Comparison of ENCODE assay signal across 13 cellular contexts in genomic region chr6:114194362-114195343, GRCh38.
DNase-seq lines count a peak whose midpoint lies in the region; ATAC-seq, FAIRE-seq and TF ChIP-seq lines count a peak whose summit lies in the region.
"Had no signal": no experiment of that assay in that cellular context is flagged by ENCODE, and none has a peak within 500 bp of the region (broad histone marks: within the 10 kb centered on the region; RNA-seq: fewer than 3 reads in every experiment).

No MANE protein-coding gene starts in this region.

- no peaks in the 10 kb centered on the region for H3K36me3 ChIP-seq in cardiac muscle cell
- H3K36me3 ChIP-seq in right atrium auricular region = no peaks in the 10 kb centered on the region
- no peaks in the 10 kb centered on the region for H3K36me3 ChIP-seq in SJSA1
- no peaks in the 10 kb centered on the region for H3K36me3 ChIP-seq in heart left ventricle
- H3K36me3 ChIP-seq in small intestine (ENCODE audit: control insufficient read depth in 2 of 2, insufficient read depth in 2 of 2, low read length in 2 of 2) = no peaks in the 10 kb centered on the region
- no peaks in the 10 kb centered on the region for H3K36me3 ChIP-seq in MM.1S (replicated peaks; ENCODE audit: insufficient read depth, low read length)
- H3K36me3 ChIP-seq in uterus = no peaks in the 10 kb centered on the region

- H2AFZ ChIP-seq in MM.1S (ENCODE audit: low read length) = no peak overlapping the region

- no peak for TF ChIP-seq CTCF in cardiac muscle cell (IDR thresholded peaks at IDR 0.05; ENCODE audit: low read depth, low read length)
- no peak for TF ChIP-seq CTCF in right atrium auricular region (IDR thresholded peaks at IDR 0.05)
- TF ChIP-seq CTCF in heart left ventricle (IDR thresholded peaks at IDR 0.05) = no peak
- no peak for TF ChIP-seq CTCF in MM.1S (IDR thresholded peaks at IDR 0.05; ENCODE audit: low read length)
- TF ChIP-seq CTCF in uterus (IDR thresholded peaks at IDR 0.05) = no peak

- TF ChIP-seq POLR2A in heart left ventricle (IDR thresholded peaks at IDR 0.05) (no peak), uterus (IDR thresholded peaks at IDR 0.05) (no peak)

- H3K9me2 ChIP-seq in MM.1S (replicated peaks; ENCODE audit: insufficient read depth, low read length) = no peaks in the 10 kb centered on the region

- WGBS in heart left ventricle, 4 donors = 32 to 53% (median 40%) methylated on average over 5 of the region's 5 CpGs
- 50 to 60% (median 55%) methylated on average over 5 of the region's 5 CpGs for WGBS in small intestine, 3 donors

- H3K4me3 ChIP-seq in cardiac muscle cell = no peak overlapping the region
- no peak overlapping the region for H3K4me3 ChIP-seq in right atrium auricular region
- no peak overlapping the region for H3K4me3 ChIP-seq in SJSA1
- H3K4me3 ChIP-seq in heart left ventricle = no peak overlapping the region
- no peak overlapping the region for H3K4me3 ChIP-seq in small intestine (ENCODE audit: low read depth in 1 of 2, low read length in 2 of 2)
- H3K4me3 ChIP-seq in MM.1S (ENCODE audit: low read length) = no peak overlapping the region
- H3K4me3 ChIP-seq in uterus = no peak overlapping the region

- H3K79me2 ChIP-seq in MM.1S (ENCODE audit: low read length) = no peaks in the 10 kb centered on the region

- no peak overlapping the region for H3K27ac ChIP-seq in cardiac muscle cell
- H3K27ac ChIP-seq in right atrium auricular region = no peak overlapping the region
- H3K27ac ChIP-seq in SJSA1 = peak overlapping the region; percentile 39
- H3K27ac ChIP-seq in heart left ventricle = peak overlapping the region in 1 of 12 donors; percentile 1
- no peak overlapping the region for H3K27ac ChIP-seq in small intestine (ENCODE audit: low read depth in 1 of 2, low read length in 1 of 2)
- no peak overlapping the region for H3K27ac ChIP-seq in MM.1S (ENCODE audit: low read length)
- no peak overlapping the region for H3K27ac ChIP-seq in uterus

- no peak for FAIRE-seq in small intestine (lab: Jason Lieb, UNC)

- H3K9me3 ChIP-seq in cardiac muscle cell (ENCODE audit: low read depth) (no peaks in the 10 kb centered on the region), right atrium auricular region (no peaks in the 10 kb centered on the region), SJSA1 (replicated peaks) (no peaks in the 10 kb centered on the region), heart left ventricle (peaks cover 0 to 10% (median 0%) of the 10 kb centered on the region in 12 donors), small intestine (ENCODE audit: control insufficient read depth, low read depth) (no peaks in the 10 kb centered on the region), MM.1S (replicated peaks; ENCODE audit: insufficient read depth, low read length) (no peaks in the 10 kb centered on the region), uterus (no peaks in the 10 kb centered on the region)

- H3F3A ChIP-seq in MM.1S (ENCODE audit: insufficient read depth, low read length) = no peaks in the 10 kb centered on the region

- H3K4me1 ChIP-seq in cardiac muscle cell (ENCODE audit: low read depth) (no peaks in the 10 kb centered on the region), right atrium auricular region (no peaks in the 10 kb centered on the region), SJSA1 (replicated peaks) (peaks cover 27% of the 10 kb centered on the region), heart left ventricle (peaks cover 0 to 15% (median 0%) of the 10 kb centered on the region in 12 donors), small intestine (ENCODE audit: control insufficient read depth in 2 of 2, insufficient read depth in 1 of 2, low read depth in 1 of 2, low read length in 1 of 2) (no peaks in the 10 kb centered on the region), MM.1S (ENCODE audit: low read length) (no peaks in the 10 kb centered on the region), uterus (no peaks in the 10 kb centered on the region)

- H3K27me3 ChIP-seq in cardiac muscle cell = no peaks in the 10 kb centered on the region
- H3K27me3 ChIP-seq in right atrium auricular region = no peaks in the 10 kb centered on the region
- no peaks in the 10 kb centered on the region for H3K27me3 ChIP-seq in SJSA1 (replicated peaks)
- no peaks in the 10 kb centered on the region for H3K27me3 ChIP-seq in heart left ventricle
- no peaks in the 10 kb centered on the region for H3K27me3 ChIP-seq in small intestine (ENCODE audit: control insufficient read depth in 2 of 2, insufficient read depth in 2 of 2, low read length in 2 of 2)
- no peaks in the 10 kb centered on the region for H3K27me3 ChIP-seq in MM.1S (replicated peaks; ENCODE audit: insufficient read depth, low read length)
- no peaks in the 10 kb centered on the region for H3K27me3 ChIP-seq in uterus

- DNase-seq in cardiac muscle cell (ENCODE audit: low read depth in 1 of 2, low spot score in 1 of 2) = peak; percentile 20 to 79
- no peak for DNase-seq in right atrium auricular region (ENCODE audit: low spot score)
- DNase-seq in SJSA1 (ENCODE audit: low read depth in 1 of 2, low spot score in 2 of 2) = peak in 1 of 2 experiments; percentile 53
- peak in 3 of 5 donors; percentile 14 to 34 (median 21) for DNase-seq in heart left ventricle
- DNase-seq in small intestine = no peak
- no peak for DNase-seq in MM.1S
- DNase-seq in uterus = no peak
- no peak for DNase-seq in HCEC 1CT
- DNase-seq: activated CD4-positive, alpha-beta T cell treated with anti-CD3 and anti-CD28 coated beads, Interleukin-2, amount 50 U/mL, for 4 hours; head of caudate nucleus; Kasumi-1; NCI-H526 treated with DMSO at 0.1 percent for 48 hours had no signal

- no peaks in the 10 kb centered on the region for H4K20me1 ChIP-seq in MM.1S (ENCODE audit: insufficient read depth, low read length)

- no peak overlapping the region for H3K9ac ChIP-seq in MM.1S (ENCODE audit: low read length)

- H3K4me2 ChIP-seq in MM.1S (ENCODE audit: low read depth, low read length) = no peak overlapping the region

- ATAC-seq in heart left ventricle = peak in 2 of 4 donors; percentile 60 to 64
- ATAC-seq: SK-N-SH treated with all-trans-retinoic acid at 6 μM for 48 hours had no signal

- intact Hi-C loops in heart left ventricle (cut with DNase I) = no loop called here
- intact Hi-C loops in uterus (cut with DNase I; ENCODE audit: low total_unique reads) = no loop called here

Comparison
In these comparisons a context has a peak if more than half of its experiments do, and no peak if none do; other contexts are left out.
1. DNase-seq: peak in cardiac muscle cell (2 of 2) and heart left ventricle (3 of 5); none in right atrium auricular region (single experiment), small intestine (single experiment), MM.1S (single experiment), uterus (0 of 2) and HCEC 1CT (single experiment).